Comparison of ENCODE assay signal across 8 cellular contexts in genomic region chr4:145481164-145481941, GRCh38. TPM values are rescaled to one million over a fixed set of nuclear protein-coding genes. Genes with fewer than 3 reads are reported as not detected.
DNase-seq lines count a peak whose midpoint lies in the region; ATAC-seq and TF ChIP-seq lines count a peak whose summit lies in the region.

TSS of gene SMAD1 (plus strand) at chr4:145481853. CDS start at chr4:145514614, 32,761 bp downstream.

- H3K36me3 ChIP-seq in neutrophil, result no peaks in the 10 kb centered on the region

- POLR2A ChIA-PET in activated naive CD8-positive, alpha-beta T cell treated with anti-CD3 and anti-CD28 coated beads, Interleukin-2, amount 10 ng/mL, durations not matched to agents 7 days and 5 days (lab: Charles Lee), result no interaction called here

- peaks cover 2% of the 10 kb centered on the region for H3K9me3 Mint-ChIP-seq in activated naive CD8-positive, alpha-beta T cell treated with anti-CD3 and anti-CD28 coated beads, Interleukin-2, amount 10 ng/mL, durations not matched to agents 7 days and 5 days
- H3K9me3 Mint-ChIP-seq in glutamatergic neuron (ENCODE audit: unreplicated experiment) (peaks cover 11% of the 10 kb centered on the region), type B pancreatic cell (no peaks in the 10 kb centered on the region)

- H3K27me3 Mint-ChIP-seq in activated naive CD8-positive, alpha-beta T cell treated with anti-CD3 and anti-CD28 coated beads, Interleukin-2, amount 10 ng/mL, durations not matched to agents 7 days and 5 days, result peaks cover 34% of the 10 kb centered on the region
- peaks cover 11% of the 10 kb centered on the region for H3K27me3 Mint-ChIP-seq in glutamatergic neuron (ENCODE audit: unreplicated experiment)
- no peaks in the 10 kb centered on the region for H3K27me3 Mint-ChIP-seq in type B pancreatic cell

- peak within 1 kb of the TSS; percentile 18 for H3K27ac Mint-ChIP-seq in activated naive CD8-positive, alpha-beta T cell treated with anti-CD3 and anti-CD28 coated beads, Interleukin-2, amount 10 ng/mL, durations not matched to agents 7 days and 5 days
- H3K27ac Mint-ChIP-seq in glutamatergic neuron (ENCODE audit: unreplicated experiment) (peak within 1 kb of the TSS; percentile 88), type B pancreatic cell (peak within 1 kb of the TSS; percentile 91)

- no peaks in the 10 kb centered on the region for H3K9me3 ChIP-seq in neutrophil

- H3K36me3 Mint-ChIP-seq in activated naive CD8-positive, alpha-beta T cell treated with anti-CD3 and anti-CD28 coated beads, Interleukin-2, amount 10 ng/mL, durations not matched to agents 7 days and 5 days, result peaks cover 2% of the 10 kb centered on the region
- H3K36me3 Mint-ChIP-seq in glutamatergic neuron (ENCODE audit: unreplicated experiment) (no peaks in the 10 kb centered on the region), type B pancreatic cell (peaks cover 4% of the 10 kb centered on the region)

- peak within 1 kb of the TSS; percentile 81 for H3K4me3 Mint-ChIP-seq in activated naive CD8-positive, alpha-beta T cell treated with anti-CD3 and anti-CD28 coated beads, Interleukin-2, amount 10 ng/mL, durations not matched to agents 7 days and 5 days
- H3K4me3 Mint-ChIP-seq in glutamatergic neuron (ENCODE audit: unreplicated experiment) (peak within 1 kb of the TSS; percentile 88), type B pancreatic cell (peak within 1 kb of the TSS; percentile 91)

- H3K4me3 ChIP-seq in neutrophil (ENCODE audit: low read depth in 1 of 2, low read length in 1 of 2), result peak within 1 kb of the TSS; percentile 57 to 60

- peak; percentile 56 for DNase-seq in COLO829 (ENCODE audit: low spot score)
- peak; percentile 80 for DNase-seq in HK-2 (ENCODE audit: unreplicated experiment)
- peak; percentile 88 for DNase-seq in OCI-M1 (lab: John Stamatoyannopoulos, UW)
- peak; percentile 47 for DNase-seq in activated naive CD8-positive, alpha-beta T cell treated with anti-CD3 and anti-CD28 coated beads, Interleukin-2, amount 10 ng/mL, durations not matched to agents 7 days and 5 days
- DNase-seq in glutamatergic neuron, result peak; percentile 90
- peak; percentile 87 for DNase-seq in type B pancreatic cell (ENCODE audit: extremely low spot score, unreplicated experiment)

- peaks cover 15 to 30% of the 10 kb centered on the region in 2 experiments for H3K4me1 ChIP-seq in neutrophil (ENCODE audit: control insufficient read depth in 1 of 2, insufficient read depth in 1 of 2, low read depth in 1 of 2, low read length in 1 of 2)

- peaks cover 5% of the 10 kb centered on the region for H3K4me1 Mint-ChIP-seq in activated naive CD8-positive, alpha-beta T cell treated with anti-CD3 and anti-CD28 coated beads, Interleukin-2, amount 10 ng/mL, durations not matched to agents 7 days and 5 days
- H3K4me1 Mint-ChIP-seq in glutamatergic neuron (ENCODE audit: low read depth, unreplicated experiment) (peaks cover 12% of the 10 kb centered on the region), type B pancreatic cell (ENCODE audit: unreplicated experiment) (peaks cover 10% of the 10 kb centered on the region)

- no peak within 1 kb of the TSS for H3K27ac ChIP-seq in neutrophil

- peak; percentile 44 for ATAC-seq in GM19455 (IDR thresholded peaks at IDR 0.05; ENCODE audit: unreplicated experiment)
- ATAC-seq in activated naive CD8-positive, alpha-beta T cell treated with anti-CD3 and anti-CD28 coated beads, Interleukin-2, amount 10 ng/mL, durations not matched to agents 7 days and 5 days (ENCODE audit: low read depth), result peak; percentile 60

- H3K27me3 ChIP-seq in neutrophil, result peaks cover 52% of the 10 kb centered on the region

- TF ChIP-seq CTCF in glutamatergic neuron (IDR thresholded peaks at IDR 0.05; ENCODE audit: partially characterized antibody, unreplicated experiment) (no peak), neutrophil (IDR thresholded peaks at IDR 0.05) (no peak), type B pancreatic cell (conservative IDR thresholded peaks at IDR 0.05) (no peak)

RNA-seq across cellular contexts. Expression of gene SMAD1, which starts in this region (rescaled TPM):
- under 1 TPM; 0.25 to 0.96 TPM for total RNA-seq in activated naive CD8-positive, alpha-beta T cell treated with anti-CD3 and anti-CD28 coated beads, Interleukin-2, amount 10 ng/mL, durations not matched to agents 7 days and 5 days
- total RNA-seq in glutamatergic neuron (ENCODE audit: unreplicated experiment) (57.5 TPM), type B pancreatic cell (ENCODE audit: low replicate concordance) (32.0 and 41.7 TPM in 2 replicates)

Comparison
In these comparisons a context has a peak if more than half of its experiments do, and no peak if none do; other contexts are left out.
1. RNA of gene SMAD1 (total RNA-seq): 57.5 TPM in glutamatergic neuron (single experiment) and 32.0 to 41.7 TPM in type B pancreatic cell; 0.25 to 0.96 TPM in activated naive CD8-positive, alpha-beta T cell treated with anti-CD3 and anti-CD28 coated beads, Interleukin-2, amount 10 ng/mL, durations not matched to agents 7 days and 5 days; every median in the first group is over 10 times any median in the second.
2. Peak in DNase-seq and ATAC-seq in activated naive CD8-positive, alpha-beta T cell treated with anti-CD3 and anti-CD28 coated beads, Interleukin-2, amount 10 ng/mL, durations not matched to agents 7 days and 5 days; RNA of the gene not detected or under 1 TPM.
3. H3K27ac Mint-ChIP-seq: peak in every context shown above with its lines; median percentile 91 in type B pancreatic cell; 88 in glutamatergic neuron; 18 in activated naive CD8-positive, alpha-beta T cell treated with anti-CD3 and anti-CD28 coated beads, Interleukin-2, amount 10 ng/mL, durations not matched to agents 7 days and 5 days.
4. Peak in every context shown above with its lines, with median percentiles within 50 percentile points of each other: DNase-seq and H3K4me3 Mint-ChIP-seq.